Comparison of ENCODE assay signal across 24 cellular contexts in genomic region chr9:97276310-97276852, GRCh38.
"Had no signal": no experiment of that assay in that cellular context is flagged by ENCODE, and none has a peak within 500 bp of the region (broad histone marks: within the 10 kb centered on the region; RNA-seq: fewer than 3 reads in every experiment).

No MANE protein-coding gene starts in this region.

- H3K4me3 ChIP-seq: cardiac muscle cell, SK-N-MC had no signal

- ATAC-seq: activated CD8-positive, alpha-beta T cell treated with anti-CD3 and anti-CD28 coated beads for 36 hours; activated T-cell treated with anti-CD3 and anti-CD28 coated beads, Interleukin-2, amount 50 U/mL, for 72 hours; PC-3; T-cell had no signal

- H3K27me3 ChIP-seq: brain microvascular endothelial cell, cardiac muscle cell had no signal

- H3K27ac Mint-ChIP-seq: activated CD8-positive, alpha-beta T cell treated with anti-CD3 and anti-CD28 coated beads for 36 hours; activated naive CD4-positive, alpha-beta T cell treated with anti-CD3 and anti-CD28 coated beads, Interleukin-2, amount 10 ng/mL, durations not matched to agents 7 days and 5 days; activated naive CD8-positive, alpha-beta T cell treated with anti-CD3 and anti-CD28 coated beads for 36 hours; activated T-cell treated with anti-CD3 and anti-CD28 coated beads, Interleukin-2, amount 50 U/mL, for 72 hours; activated T-helper 2 cell treated with anti-CD3 and anti-CD28 coated beads, Interferon-gamma antibody, Interleukin-2, Interleukin-4, amounts not matched to agents 10 μg/mL and 5 μg/mL and 100 μg/mL, durations not matched to agents 14 hours and 24 hours and 36 hours; T-cell had no signal

- H3K36me3 ChIP-seq: brain microvascular endothelial cell had no signal

- H3K4me3 Mint-ChIP-seq: activated CD8-positive, alpha-beta T cell treated with anti-CD3 and anti-CD28 coated beads for 36 hours; activated naive CD4-positive, alpha-beta T cell treated with anti-CD3 and anti-CD28 coated beads, Interleukin-2, amount 10 ng/mL, durations not matched to agents 7 days and 5 days; activated naive CD8-positive, alpha-beta T cell treated with anti-CD3 and anti-CD28 coated beads for 36 hours; activated T-cell treated with anti-CD3 and anti-CD28 coated beads, Interleukin-2, amount 50 U/mL, for 72 hours; T-cell had no signal

- H3K27ac ChIP-seq: brain microvascular endothelial cell, cardiac muscle cell, SK-N-MC had no signal

- H3K9me3 Mint-ChIP-seq: activated CD8-positive, alpha-beta T cell treated with anti-CD3 and anti-CD28 coated beads for 36 hours; activated naive CD4-positive, alpha-beta T cell treated with anti-CD3 and anti-CD28 coated beads, Interleukin-2, amount 10 ng/mL, durations not matched to agents 7 days and 5 days; activated naive CD8-positive, alpha-beta T cell treated with anti-CD3 and anti-CD28 coated beads for 36 hours; activated T-cell treated with anti-CD3 and anti-CD28 coated beads, Interleukin-2, amount 50 U/mL, for 72 hours; activated T-helper 2 cell treated with anti-CD3 and anti-CD28 coated beads, Interferon-gamma antibody, Interleukin-2, Interleukin-4, amounts not matched to agents 10 μg/mL and 5 μg/mL and 100 μg/mL, durations not matched to agents 14 hours and 24 hours and 36 hours; T-cell had no signal

- H3K4me1 Mint-ChIP-seq: activated naive CD4-positive, alpha-beta T cell treated with anti-CD3 and anti-CD28 coated beads, Interleukin-2, amount 10 ng/mL, durations not matched to agents 7 days and 5 days had no signal

- H3K27me3 Mint-ChIP-seq: activated CD8-positive, alpha-beta T cell treated with anti-CD3 and anti-CD28 coated beads for 36 hours; activated naive CD4-positive, alpha-beta T cell treated with anti-CD3 and anti-CD28 coated beads, Interleukin-2, amount 10 ng/mL, durations not matched to agents 7 days and 5 days; activated naive CD8-positive, alpha-beta T cell treated with anti-CD3 and anti-CD28 coated beads for 36 hours; T-cell had no signal

- DNase-seq: activated CD4-positive, alpha-beta T cell treated with anti-CD3 and anti-CD28 coated beads, Interleukin-2, amount 50 U/mL, for 1 hour; activated CD4-positive, CD25-positive, alpha-beta regulatory T cell; activated CD8-positive, alpha-beta memory T cell treated with anti-CD3 and anti-CD28 coated beads, Interleukin-2, amount 50 U/mL, for 4 hours; activated CD8-positive, alpha-beta T cell treated with anti-CD3 and anti-CD28 coated beads for 36 hours; activated gamma-delta T cell treated with Interleukin-2 at 50 U/mL for 16 hours; activated naive CD4-positive, alpha-beta T cell treated with anti-CD3 and anti-CD28 coated beads, Interleukin-2, amount 10 ng/mL, durations not matched to agents 7 days and 5 days; activated naive CD8-positive, alpha-beta T cell treated with anti-CD3 and anti-CD28 coated beads for 36 hours; activated T-cell treated with anti-CD3 and anti-CD28 coated beads, Interleukin-2, amount 50 U/mL, for 72 hours; brain microvascular endothelial cell; Karpas-422; MM.1S; NCI-H1105 treated with DMSO at 0.1 percent for 48 hours; NCI-H1694 treated with DMSO at 0.1 percent for 48 hours; NCI-H2029 treated with DMSO at 0.1 percent for 48 hours; NCI-H446; NCI-H524; PC-3; SIG-M5; T-cell; T-helper 2 cell; T1000 had no signal
